In genomic region chr3:44355634-44356033, GRCh38 we compare ENCODE assay signal across 7 cellular contexts. TPM values are rescaled to one million over a fixed set of nuclear protein-coding genes. Genes with fewer than 3 reads are reported as not detected.
A peak's percentile ranks its signal among the peaks of the same experiment; 100 is the strongest.
DNase-seq lines count a peak whose midpoint lies in the region; ATAC-seq and TF ChIP-seq lines count a peak whose summit lies in the region.

No MANE protein-coding gene starts in this region.

- no peaks in the 10 kb centered on the region for H3K36me3 ChIP-seq in testis (ENCODE audit: low read depth, missing control alignments)

- H3K4me1 Mint-ChIP-seq in HFFc6 (ENCODE audit: low read depth) (peaks cover 29% of the 10 kb centered on the region), natural killer cell (peaks cover 9 to 18% of the 10 kb centered on the region in 2 donors)

- TF ChIP-seq POLR2A in testis (IDR thresholded peaks at IDR 0.05) = no peak

- no peak overlapping the region for H3K27ac ChIP-seq in RWPE1
- H3K27ac ChIP-seq in testis = no peak overlapping the region

- peak overlapping the region; percentile 8; the same call in 1 of the 2 replicates for H3K4me3 Mint-ChIP-seq in HFFc6
- no peak overlapping the region for H3K4me3 Mint-ChIP-seq in natural killer cell

- H3K9me3 ChIP-seq in testis = no peaks in the 10 kb centered on the region

- H3K9me3 Mint-ChIP-seq in HFFc6 = no peaks in the 10 kb centered on the region
- H3K9me3 Mint-ChIP-seq in natural killer cell = no peaks in the 10 kb centered on the region

- no peaks in the 10 kb centered on the region; the same call in 1 of the 2 replicates for H3K36me3 Mint-ChIP-seq in HFFc6 (ENCODE audit: low read depth)
- H3K36me3 Mint-ChIP-seq in natural killer cell = no peaks in the 10 kb centered on the region

- H3K27me3 Mint-ChIP-seq in HFFc6 (ENCODE audit: insufficient read depth) (no peaks in the 10 kb centered on the region), natural killer cell (ENCODE audit: low read depth in 2 of 2) (no peaks in the 10 kb centered on the region)

- H3K27ac Mint-ChIP-seq in HFFc6 (peak overlapping the region; percentile 63), natural killer cell (no peak overlapping the region)

- intact Hi-C loops in natural killer cell (cut with micrococcal nuclease) (no loop called here), testis (cut with DNase I; ENCODE audit: low total_unique reads) (no loop called here)

- 35 to 48% methylated on average over 2 of the region's 2 CpGs for whole genome bisulfite sequencing in testis, 2 donors

- H3K4me3 ChIP-seq in fibroblast of villous mesenchyme (ENCODE audit: low read depth, low read length) = no peak overlapping the region
- H3K4me3 ChIP-seq in testis = no peak overlapping the region

- H3K27me3 ChIP-seq in testis = no peaks in the 10 kb centered on the region

- POLR2A ChIA-PET in RWPE1 (lab: Yijun Ruan, JAX; ENCODE audit: low non-redundant PET) = no interaction called here

- CTCF ChIA-PET in RWPE1 (lab: Yijun Ruan, JAX) = interaction anchor here (0.6 kb wide), 1 partner anchor 32 kb away, joined by 3 read pairs; no protein-coding TSS in a partner anchor

- no peak for TF ChIP-seq CTCF in HFFc6 (IDR thresholded peaks at IDR 0.05)
- TF ChIP-seq CTCF in RWPE1 (conservative IDR thresholded peaks at IDR 0.05; ENCODE audit: low read depth) = no peak
- no peak for TF ChIP-seq CTCF in fibroblast of villous mesenchyme (IDR thresholded peaks at IDR 0.05; ENCODE audit: insufficient read depth, low read depth, low read length)
- no peak for TF ChIP-seq CTCF in natural killer cell (IDR thresholded peaks at IDR 0.05)
- no peak for TF ChIP-seq CTCF in testis (IDR thresholded peaks at IDR 0.05)

- H3K4me1 ChIP-seq in testis = no peaks in the 10 kb centered on the region

- peak; percentile 80 for DNase-seq in HFFc6
- DNase-seq in RWPE1 (ENCODE audit: low spot score) = peak; percentile 50
- peak; percentile 95 for DNase-seq in fibroblast of villous mesenchyme (ENCODE audit: low read depth)
- peak; percentile 35 for DNase-seq in smooth muscle cell of the brain vasculature (ENCODE audit: low read depth, low spot score)
- DNase-seq in natural killer cell = no peak
- no peak for DNase-seq in testis
- no peak for DNase-seq in HT-29 (ENCODE audit: low spot score)

- ATAC-seq in natural killer cell = no peak

RNA-seq across cellular contexts. Expression of gene TCAIM, which starts 17.1 kb away (rescaled TPM):
- total RNA-seq in HFFc6 (2021; fragmentation: NEBNext Ultra II Directional; extraction: Animal tissue kit (Norgen Biotek cat#: 25700)) = 10 to 100 TPM; 18.4 to 22.4 (median 20.4) TPM
- 19.6 and 37.6 TPM in 2 replicates for total RNA-seq in fibroblast of villous mesenchyme
- 10 to 100 TPM; 10.9 to 11.2 (median 11.0) TPM for total RNA-seq in natural killer cell
- 10 to 100 TPM; 28.3 to 33.5 TPM for total RNA-seq in testis
- polyA plus RNA-seq in testis (ENCODE audit: insufficient read depth, low read depth, low replicate concordance) = 12.3 TPM
- 8.2 and 13.7 TPM in 2 replicates for total RNA-seq in HT-29 (2014; rRNA removed; shearing (Covaris generic))

Comparison
In these comparisons a context has a peak if more than half of its experiments do, and no peak if none do; other contexts are left out.
1. DNase-seq: peak in HFFc6 (single experiment), RWPE1 (single experiment), fibroblast of villous mesenchyme (single experiment) and smooth muscle cell of the brain vasculature (single experiment); none in natural killer cell (single experiment), testis (single experiment) and HT-29 (single experiment).